8 cellular contexts compared by ENCODE assay signal in genomic region chr17:42276359-42276608, GRCh38. TPM values are rescaled to one million over a fixed set of nuclear protein-coding genes. Genes with fewer than 3 reads are reported as not detected.
DNase-seq lines count a peak whose midpoint lies in the region; ATAC-seq and TF ChIP-seq lines count a peak whose summit lies in the region.

STAT5B (minus strand) TSS chr17:42276391; CDS start chr17:42232127, 44,264 bp downstream.

- 0 to 3% methylated on average over 14 to 47 of the region's 47 CpGs for WGBS in esophagus, 2 donors

- H3K4me3 ChIP-seq in OCI-LY1 (ENCODE audit: low read depth, low read length, poor library complexity, severe bottlenecking): peak within 1 kb of the TSS; percentile 93
- H3K4me3 ChIP-seq in esophagus (ENCODE audit: low read depth in 1 of 2, low read length in 2 of 2): peak within 1 kb of the TSS; percentile 74 to 90
- H3K4me3 ChIP-seq in mucosa of rectum (ENCODE audit: low read length in 2 of 2): peak within 1 kb of the TSS; percentile 72 to 82
- H3K4me3 ChIP-seq in stomach smooth muscle (ENCODE audit: low read length in 2 of 2): peak within 1 kb of the TSS; percentile 82 to 88

- peak within 1 kb of the TSS; percentile 82 for H3K9ac ChIP-seq in OCI-LY1 (ENCODE audit: low read length)
- peak within 1 kb of the TSS; percentile 87 to 92 for H3K9ac ChIP-seq in mucosa of rectum (ENCODE audit: low read depth in 1 of 2, low read length in 2 of 2)
- peak within 1 kb of the TSS; percentile 80 to 87 for H3K9ac ChIP-seq in stomach smooth muscle (ENCODE audit: low read length in 2 of 2)

- peak within 1 kb of the TSS; percentile 99 for H3K4me3 Mint-ChIP-seq in activated T-cell treated with anti-CD3 and anti-CD28 coated beads, Interleukin-2, amount 50 U/mL, for 4 hours

- no peaks in the 10 kb centered on the region for H3K9me3 ChIP-seq in OCI-LY1 (ENCODE audit: low read length)
- H3K9me3 ChIP-seq in esophagus (ENCODE audit: control insufficient read depth in 2 of 2, insufficient read depth in 1 of 2, low read depth in 1 of 2, low read length in 1 of 2): no peaks in the 10 kb centered on the region
- no peaks in the 10 kb centered on the region for H3K9me3 ChIP-seq in mucosa of rectum (ENCODE audit: control insufficient read depth in 2 of 2, low read length in 2 of 2)
- H3K9me3 ChIP-seq in stomach smooth muscle (ENCODE audit: control insufficient read depth in 2 of 2, low read length in 2 of 2): no peaks in the 10 kb centered on the region

- H3F3A ChIP-seq in OCI-LY1 (ENCODE audit: insufficient read depth, low read length): no peaks in the 10 kb centered on the region

- H4K20me1 ChIP-seq in OCI-LY1 (ENCODE audit: insufficient read depth, low read length): no peaks in the 10 kb centered on the region

- no peaks in the 10 kb centered on the region for H3K27me3 Mint-ChIP-seq in activated T-cell treated with anti-CD3 and anti-CD28 coated beads, Interleukin-2, amount 50 U/mL, for 4 hours (ENCODE audit: low read depth)

- no peaks in the 10 kb centered on the region for H3K9me3 Mint-ChIP-seq in activated T-cell treated with anti-CD3 and anti-CD28 coated beads, Interleukin-2, amount 50 U/mL, for 4 hours

- no peak for TF ChIP-seq CTCF in OCI-LY1 (IDR thresholded peaks at IDR 0.05; ENCODE audit: low read length)

- ATAC-seq in HG03045 (IDR thresholded peaks at IDR 0.05; ENCODE audit: unreplicated experiment): peak; percentile 56
- ATAC-seq in activated T-cell treated with anti-CD3 and anti-CD28 coated beads, Interleukin-2, amount 50 U/mL, for 4 hours: peak; percentile 61 to 69

- H3K4me1 Mint-ChIP-seq in activated T-cell treated with anti-CD3 and anti-CD28 coated beads, Interleukin-2, amount 50 U/mL, for 4 hours (ENCODE audit: low read depth): peaks cover 45% of the 10 kb centered on the region

- H3K27ac ChIP-seq in OCI-LY1 (ENCODE audit: low read depth, low read length, poor library complexity, severe bottlenecking) (no peak within 1 kb of the TSS), esophagus (ENCODE audit: low read depth in 2 of 2, low read length in 1 of 2) (peak within 1 kb of the TSS; percentile 66 to 89), mucosa of rectum (ENCODE audit: low read depth in 2 of 2, low read length in 2 of 2) (peak within 1 kb of the TSS; percentile 76 to 82), stomach smooth muscle (ENCODE audit: low read length) (peak within 1 kb of the TSS; percentile 66)

- H3K4me2 ChIP-seq in OCI-LY1 (ENCODE audit: low read length): peak within 1 kb of the TSS; percentile 99

- H3K27me3 ChIP-seq in OCI-LY1 (ENCODE audit: insufficient read depth, low read length) (peaks cover 4% of the 10 kb centered on the region; the same call in 1 of the 2 replicates), esophagus (ENCODE audit: control insufficient read depth in 1 of 2, insufficient read depth in 2 of 2, low read length in 2 of 2) (no peaks in the 10 kb centered on the region), mucosa of rectum (ENCODE audit: control insufficient read depth in 2 of 2, insufficient read depth in 2 of 2, low read length in 2 of 2) (no peaks in the 10 kb centered on the region), stomach smooth muscle (ENCODE audit: control insufficient read depth in 1 of 2, insufficient read depth in 2 of 2, low read length in 2 of 2) (no peaks in the 10 kb centered on the region)

- H3K9me2 ChIP-seq in OCI-LY1 (ENCODE audit: low read depth, low read length): no peaks in the 10 kb centered on the region

- no peaks in the 10 kb centered on the region for H3K79me2 ChIP-seq in OCI-LY1 (ENCODE audit: insufficient read depth, low read length)

- peak within 1 kb of the TSS; percentile 86; the same call in 1 of the 2 replicates for H2AFZ ChIP-seq in OCI-LY1 (ENCODE audit: low read length)

- H3K36me3 Mint-ChIP-seq in activated T-cell treated with anti-CD3 and anti-CD28 coated beads, Interleukin-2, amount 50 U/mL, for 4 hours (ENCODE audit: insufficient read depth): peaks cover 7% of the 10 kb centered on the region

- H3K36me3 ChIP-seq in OCI-LY1 (ENCODE audit: insufficient read depth, low read length): no peaks in the 10 kb centered on the region
- no peaks in the 10 kb centered on the region for H3K36me3 ChIP-seq in esophagus (ENCODE audit: control insufficient read depth in 2 of 2, insufficient read depth in 2 of 2, low read length in 1 of 2)
- no peaks in the 10 kb centered on the region for H3K36me3 ChIP-seq in mucosa of rectum (ENCODE audit: control insufficient read depth in 2 of 2, insufficient read depth in 2 of 2, low read length in 2 of 2)
- no peaks in the 10 kb centered on the region for H3K36me3 ChIP-seq in stomach smooth muscle (ENCODE audit: control insufficient read depth in 2 of 2, insufficient read depth in 2 of 2, low read length in 2 of 2)

- peaks cover 16% of the 10 kb centered on the region for H3K4me1 ChIP-seq in OCI-LY1 (ENCODE audit: insufficient read depth, low read length, severe bottlenecking)
- no peaks in the 10 kb centered on the region for H3K4me1 ChIP-seq in esophagus (ENCODE audit: control insufficient read depth in 2 of 2, insufficient read depth in 2 of 2, low read length in 1 of 2)
- peaks cover 12 to 15% of the 10 kb centered on the region in 2 donors for H3K4me1 ChIP-seq in mucosa of rectum (ENCODE audit: control insufficient read depth in 2 of 2, insufficient read depth in 2 of 2, low read length in 2 of 2)
- peaks cover 17% of the 10 kb centered on the region for H3K4me1 ChIP-seq in stomach smooth muscle (ENCODE audit: control insufficient read depth, insufficient read depth, low read length)

- DNase-seq in NCI-H82 (lab: John Stamatoyannopoulos, UW) (peak; percentile 75), NCI-H82 treated with DMSO at 0.1 percent for 48 hours (lab: John Stamatoyannopoulos, UW; ENCODE audit: unreplicated experiment) (no peak)
- peak; percentile 60 for DNase-seq in activated T-cell treated with anti-CD3 and anti-CD28 coated beads, Interleukin-2, amount 50 U/mL, for 4 hours

RNA-seq across cellular contexts. Expression of gene STAT5B, which starts in this region (rescaled TPM):
- 10 to 100 TPM; 62.9 to 86.7 (median 71.9) TPM for total RNA-seq in activated T-cell treated with anti-CD3 and anti-CD28 coated beads, Interleukin-2, amount 50 U/mL, for 4 hours
- polyA plus RNA-seq in esophagus: 10 to 100 TPM; 14.0 to 14.4 TPM
